ENCODE assay signal across 24 cellular contexts in genomic region chr1:168789501-168789900, GRCh38.
DNase-seq lines count a peak whose midpoint lies in the region; ATAC-seq, FAIRE-seq and TF ChIP-seq lines count a peak whose summit lies in the region.
"Had no signal": no experiment of that assay in that cellular context is flagged by ENCODE, and none has a peak within 500 bp of the region (broad histone marks: within the 10 kb centered on the region; RNA-seq: fewer than 3 reads in every experiment).

No MANE protein-coding gene starts in this region.

- H3K27ac Mint-ChIP-seq in activated T-helper 2 cell treated with anti-CD3 and anti-CD28 coated beads, Interferon-gamma antibody, Interleukin-2, Interleukin-4, amounts not matched to agents 10 μg/mL and 5 μg/mL and 100 μg/mL, durations not matched to agents 14 hours and 24 hours and 36 hours: no peak overlapping the region
- H3K27ac Mint-ChIP-seq: B cell; CD4-positive, CD25-positive, alpha-beta regulatory T cell had no signal

- TF ChIP-seq CTCF in A549 (IDR thresholded peaks at IDR 0.05) (no peak), DND-41 (IDR thresholded peaks at IDR 0.05; ENCODE audit: borderline replicate concordance, extremely low read depth, low read length, poor library complexity, severe bottlenecking) (peak; percentile 7), body of pancreas (IDR thresholded peaks at IDR 0.05) (peak in 4 of 7 experiments; percentile 20 to 47 (median 28)), foreskin keratinocyte (conservative IDR thresholded peaks at IDR 0.05) (peak; percentile 47), mammary epithelial cell (conservative IDR thresholded peaks at IDR 0.05 in 1 of 2, IDR thresholded peaks at IDR 0.05 in 1 of 2; ENCODE audit: extremely low read depth in 1 of 2, insufficient read depth in 1 of 2, low read depth in 1 of 2, low read length in 2 of 2) (peak in 1 of 2 donors; percentile 5)

- peak in 1 of 2 experiments; percentile 35; a peak in 3 of 5 replicates for TF ChIP-seq RAD21 in A549 (conservative IDR thresholded peaks at IDR 0.05 in 1 of 2, IDR thresholded peaks at IDR 0.05 in 1 of 2)

- TF ChIP-seq POLR2A in A549 (IDR thresholded peaks at IDR 0.05; ENCODE audit: low read length) (no peak), body of pancreas (IDR thresholded peaks at IDR 0.05) (no peak)

- no peak for DNase-seq in A549 (ENCODE audit: low read depth in 1 of 2, low spot score in 1 of 2)
- no peak for DNase-seq in DND-41
- DNase-seq in body of pancreas: no peak
- DNase-seq in foreskin keratinocyte: no peak
- DNase-seq in mammary epithelial cell: no peak
- no peak for DNase-seq in activated T-helper 2 cell treated with anti-CD3 and anti-CD28 coated beads, Interferon-gamma antibody, Interleukin-2, Interleukin-4, amounts not matched to agents 10 μg/mL and 5 μg/mL and 100 μg/mL, durations not matched to agents 14 hours and 24 hours and 36 hours (ENCODE audit: low spot score)
- no peak for DNase-seq in NCI-H446 treated with DMSO at 0.1 percent for 48 hours (lab: John Stamatoyannopoulos, UW)
- DNase-seq: CD4-positive, CD25-positive, alpha-beta regulatory T cell; DMS79 treated with DMSO at 0.1 percent for 48 hours; GOT3; HCEC 1CT; MM.1S; NCI-H1092; NCI-H1436 treated with DMSO at 0.1 percent for 48 hours; NCI-H2029; NCI-H226; NCI-H524; NCI-H774; NK-92 treated with Interleukin-12 subunit alpha and Interleukin-12 subunit beta, amount 100 ng/mL, for 24 hours had no signal

- H3K4me1 Mint-ChIP-seq in activated T-helper 2 cell treated with anti-CD3 and anti-CD28 coated beads, Interferon-gamma antibody, Interleukin-2, Interleukin-4, amounts not matched to agents 10 μg/mL and 5 μg/mL and 100 μg/mL, durations not matched to agents 14 hours and 24 hours and 36 hours (ENCODE audit: low read depth): peaks cover 2% of the 10 kb centered on the region
- H3K4me1 Mint-ChIP-seq: B cell; CD4-positive, CD25-positive, alpha-beta regulatory T cell had no signal

- H3K4me3 Mint-ChIP-seq in activated T-helper 2 cell treated with anti-CD3 and anti-CD28 coated beads, Interferon-gamma antibody, Interleukin-2, Interleukin-4, amounts not matched to agents 10 μg/mL and 5 μg/mL and 100 μg/mL, durations not matched to agents 14 hours and 24 hours and 36 hours (ENCODE audit: low read depth): no peak overlapping the region
- H3K4me3 Mint-ChIP-seq: B cell; CD4-positive, CD25-positive, alpha-beta regulatory T cell had no signal

- H2AFZ ChIP-seq in DND-41 (ENCODE audit: low read depth, low read length): no peak overlapping the region
- H2AFZ ChIP-seq in mammary epithelial cell (ENCODE audit: low read depth, low read length): no peak overlapping the region

- H3K4me3 ChIP-seq in A549 (no peak overlapping the region), DND-41 (ENCODE audit: low read depth in 1 of 2, low read length in 2 of 2) (no peak overlapping the region), body of pancreas (no peak overlapping the region), mammary epithelial cell (replicated peaks in 1 of 3; ENCODE audit: insufficient read depth in 1 of 3, low read depth in 2 of 3, low read length in 3 of 3) (no peak overlapping the region)
- H3K4me3 ChIP-seq: K562 had no signal

- POLR2A ChIA-PET in A549 (lab: Yijun Ruan, JAX): no interaction called here

- CTCF ChIA-PET in A549 (lab: Yijun Ruan, JAX): interaction anchor here (0.6 to 0.7 kb wide), 2 partner anchors 52 to 79 kb away, joined by 4 to 6 read pairs; no protein-coding TSS in a partner anchor
- CTCF ChIA-PET in mammary epithelial cell (lab: Charles Lee; ENCODE audit: low non-redundant PET): no interaction called here

- in situ Hi-C loops in mammary epithelial cell (cut with MboI; ENCODE audit: low sequenced_read_pairs in 2 of 2): no loop called here

- no peak overlapping the region for H3K9ac ChIP-seq in DND-41 (ENCODE audit: low read depth, low read length)
- no peak overlapping the region for H3K9ac ChIP-seq in mammary epithelial cell (ENCODE audit: insufficient read depth, low read length)

- no peaks in the 10 kb centered on the region for H3K9me3 Mint-ChIP-seq in activated T-helper 2 cell treated with anti-CD3 and anti-CD28 coated beads, Interferon-gamma antibody, Interleukin-2, Interleukin-4, amounts not matched to agents 10 μg/mL and 5 μg/mL and 100 μg/mL, durations not matched to agents 14 hours and 24 hours and 36 hours

- dilution Hi-C loops in mammary epithelial cell (cut with HindIII; ENCODE audit: low sequenced_read_pairs): no loop called here

- FAIRE-seq in A549 (lab: Jason Lieb, UNC): no peak
- FAIRE-seq: GM12891, K562 had no signal

- BruUV-seq in mammary epithelial cell (replicated peaks; lab: Mats Ljungman, UMichigan): no TSS peak

- H3K36me3 ChIP-seq in DND-41 (ENCODE audit: insufficient read depth, low read length): no peaks in the 10 kb centered on the region
- H3K36me3 ChIP-seq in body of pancreas (replicated peaks in 1 of 2; ENCODE audit: insufficient read depth in 1 of 2, low read depth in 2 of 2): no peaks in the 10 kb centered on the region
- no peaks in the 10 kb centered on the region for H3K36me3 ChIP-seq in mammary epithelial cell (ENCODE audit: insufficient read depth, low read length)

- intact Hi-C loops in body of pancreas (cut with DNase I) (no loop called here), mammary epithelial cell (cut with micrococcal nuclease) (loop anchor here (2.0 to 10.0 kb wide), 2 partner anchors 153 to 185 kb away; no protein-coding TSS in a partner anchor)
- intact Hi-C loops in activated T-helper 2 cell treated with anti-CD3 and anti-CD28 coated beads, Interferon-gamma antibody, Interleukin-2, Interleukin-4, amounts not matched to agents 10 μg/mL and 5 μg/mL and 100 μg/mL, durations not matched to agents 14 hours and 24 hours and 36 hours (cut with micrococcal nuclease): no loop called here

- H3K4me1 ChIP-seq in A549 (no peaks in the 10 kb centered on the region), DND-41 (ENCODE audit: insufficient read depth, low read length) (no peaks in the 10 kb centered on the region), body of pancreas (no peaks in the 10 kb centered on the region), foreskin keratinocyte (no peaks in the 10 kb centered on the region), mammary epithelial cell (ENCODE audit: insufficient read depth, low read length) (no peaks in the 10 kb centered on the region)

- H3K9me3 ChIP-seq in A549: no peaks in the 10 kb centered on the region
- no peaks in the 10 kb centered on the region for H3K9me3 ChIP-seq in DND-41 (ENCODE audit: insufficient read depth, low read length, severe bottlenecking)
- H3K9me3 ChIP-seq in body of pancreas: no peaks in the 10 kb centered on the region
- no peaks in the 10 kb centered on the region for H3K9me3 ChIP-seq in mammary epithelial cell (replicated peaks; ENCODE audit: insufficient read depth, low read length)

- TF ChIP-seq EP300 in A549 (IDR thresholded peaks at IDR 0.05): no peak

- H3K27me3 ChIP-seq in DND-41 (ENCODE audit: insufficient read depth, low read length, poor library complexity): no peaks in the 10 kb centered on the region
- no peaks in the 10 kb centered on the region for H3K27me3 ChIP-seq in body of pancreas
- H3K27me3 ChIP-seq in foreskin keratinocyte: no peaks in the 10 kb centered on the region
- H3K27me3 ChIP-seq in mammary epithelial cell (ENCODE audit: insufficient read depth, low read length): no peaks in the 10 kb centered on the region

- no peaks in the 10 kb centered on the region for H4K20me1 ChIP-seq in DND-41 (ENCODE audit: insufficient read depth, low read length)
- no peaks in the 10 kb centered on the region for H4K20me1 ChIP-seq in mammary epithelial cell (ENCODE audit: insufficient read depth, low read length)

- H3K27me3 Mint-ChIP-seq in activated T-helper 2 cell treated with anti-CD3 and anti-CD28 coated beads, Interferon-gamma antibody, Interleukin-2, Interleukin-4, amounts not matched to agents 10 μg/mL and 5 μg/mL and 100 μg/mL, durations not matched to agents 14 hours and 24 hours and 36 hours (ENCODE audit: low read depth): peaks cover 14% of the 10 kb centered on the region

- ATAC-seq in A549: no peak
- ATAC-seq in DND-41 (ENCODE audit: insufficient read depth, low read depth): no peak
- no peak for ATAC-seq in body of pancreas
- no peak for ATAC-seq in foreskin keratinocyte
- no peak for ATAC-seq in HG02973 (IDR thresholded peaks at IDR 0.05; ENCODE audit: unreplicated experiment)
- ATAC-seq: K562, Panc1 had no signal

- H3K4me2 ChIP-seq in A549: no peak overlapping the region
- H3K4me2 ChIP-seq in DND-41 (ENCODE audit: insufficient read depth, low read length): no peak overlapping the region
- no peak overlapping the region for H3K4me2 ChIP-seq in mammary epithelial cell (ENCODE audit: insufficient read depth, low read depth, low read length)

- WGBS in A549 (ENCODE audit: missing lambda C conversion rate): 42% methylated on average over 2 of the region's 2 CpGs
- 47 to 53% methylated on average over 2 of the region's 2 CpGs for WGBS in body of pancreas, 2 donors
- WGBS in mammary epithelial cell (ENCODE audit: low coverage, missing lambda C conversion rate): 97% methylated on average over 2 of the region's 2 CpGs

- no peaks in the 10 kb centered on the region for H3K36me3 Mint-ChIP-seq in activated T-helper 2 cell treated with anti-CD3 and anti-CD28 coated beads, Interferon-gamma antibody, Interleukin-2, Interleukin-4, amounts not matched to agents 10 μg/mL and 5 μg/mL and 100 μg/mL, durations not matched to agents 14 hours and 24 hours and 36 hours (ENCODE audit: low read depth)
- H3K36me3 Mint-ChIP-seq: CD4-positive, CD25-positive, alpha-beta regulatory T cell had no signal

- no peak overlapping the region for H3K27ac ChIP-seq in A549
- H3K27ac ChIP-seq in DND-41 (ENCODE audit: low read length): no peak overlapping the region
- no peak overlapping the region for H3K27ac ChIP-seq in body of pancreas
- no peak overlapping the region for H3K27ac ChIP-seq in foreskin keratinocyte
- no peak overlapping the region for H3K27ac ChIP-seq in mammary epithelial cell (ENCODE audit: insufficient read depth, low read depth, low read length)

- H3K79me2 ChIP-seq in DND-41 (ENCODE audit: insufficient read depth, low read length): no peaks in the 10 kb centered on the region
- no peaks in the 10 kb centered on the region for H3K79me2 ChIP-seq in mammary epithelial cell (ENCODE audit: insufficient read depth, low read length)

TF ChIP-seq in A549, 52 proteins besides CTCF, POLR2A, EP300 and RAD21:
- TF ChIP-seq ZFP36 (IDR thresholded peaks at IDR 0.05; ENCODE audit: borderline replicate concordance, partially characterized antibody): no peak
- 0 out of 3 replicates have a peak, but pooled peaks have one; percentile 11 for TF ChIP-seq SMC3 (IDR thresholded peaks at IDR 0.05)
